ENCODE assay signal across 17 cellular contexts in genomic region chr5:107104040-107104773, GRCh38.
DNase-seq lines count a peak whose midpoint lies in the region; ATAC-seq, FAIRE-seq and TF ChIP-seq lines count a peak whose summit lies in the region.
"Had no signal": no experiment of that assay in that cellular context is flagged by ENCODE, and none has a peak within 500 bp of the region (broad histone marks: within the 10 kb centered on the region; RNA-seq: fewer than 3 reads in every experiment).

No MANE protein-coding gene starts in this region.

- DNase-seq in astrocyte (ENCODE audit: low read depth), result no peak
- peak in 1 of 2 donors; percentile 52 for DNase-seq in psoas muscle
- DNase-seq in GM10266 (ENCODE audit: extremely low spot score), result no peak
- DNase-seq in D341Med (ENCODE audit: low spot score), result no peak
- DNase-seq in activated CD4-positive, alpha-beta T cell treated with anti-CD3 and anti-CD28 coated beads, Interleukin-2, amount 50 U/mL, for 1 hour, result no peak
- DNase-seq: activated CD4-positive, CD25-positive, alpha-beta regulatory T cell treated with anti-CD3 and anti-CD28 coated beads, Interleukin-2, amount 50 U/mL, for 72 hours; EL; erythroblast; GOT3; NCI-H1105 treated with DMSO at 0.1 percent for 48 hours had no signal

- no peak overlapping the region for H3K9ac ChIP-seq in astrocyte (ENCODE audit: low read length)

- H3K4me2 ChIP-seq in astrocyte (ENCODE audit: low read length), result no peak overlapping the region
- H3K4me2 ChIP-seq: PC-9 had no signal

- no peaks in the 10 kb centered on the region for H3K36me3 ChIP-seq in astrocyte (ENCODE audit: insufficient read depth, low read length)
- H3K36me3 ChIP-seq in psoas muscle (ENCODE audit: insufficient read depth in 1 of 2, low read depth in 1 of 2), result no peaks in the 10 kb centered on the region
- H3K36me3 ChIP-seq: left lung, ovary had no signal

- no peak for FAIRE-seq in astrocyte (lab: Jason Lieb, UNC)
- FAIRE-seq: urothelium cell line had no signal

- no peak overlapping the region for H3K4me3 Mint-ChIP-seq in astrocyte (ENCODE audit: unreplicated experiment)

- H3K27me3 ChIP-seq in astrocyte (ENCODE audit: insufficient read depth, low read length) (no peaks in the 10 kb centered on the region), psoas muscle (ENCODE audit: insufficient read depth in 3 of 3, low read length in 2 of 3) (no peaks in the 10 kb centered on the region)
- H3K27me3 ChIP-seq: left lung, ovary had no signal

- H3K36me3 Mint-ChIP-seq in astrocyte (ENCODE audit: low read depth, unreplicated experiment), result no peaks in the 10 kb centered on the region

- WGBS in psoas muscle, 3 donors, result 70 to 85% (median 74%) methylated on average over 6 of the region's 6 CpGs

- H3K9me3 ChIP-seq in astrocyte (ENCODE audit: insufficient read depth, low read depth, low read length) (no peaks in the 10 kb centered on the region), psoas muscle (no peaks in the 10 kb centered on the region)

- H3K27me3 Mint-ChIP-seq in astrocyte (ENCODE audit: low read depth, unreplicated experiment), result no peaks in the 10 kb centered on the region

- ATAC-seq in GM19397 (IDR thresholded peaks at IDR 0.05; ENCODE audit: unreplicated experiment) (peak; percentile 11), HG02759 (IDR thresholded peaks at IDR 0.05; ENCODE audit: unreplicated experiment) (peak; percentile 20), psoas muscle (no peak)
- ATAC-seq: left lung had no signal

- intact Hi-C loops in psoas muscle (cut with DNase I), result no loop called here

- H4K20me1 ChIP-seq in astrocyte (ENCODE audit: insufficient read depth, low read length), result no peaks in the 10 kb centered on the region

- H3K4me1 Mint-ChIP-seq in astrocyte (ENCODE audit: low read depth, unreplicated experiment), result peaks cover 2% of the 10 kb centered on the region

- no peak overlapping the region for H2AFZ ChIP-seq in astrocyte (ENCODE audit: low read depth, low read length)
- H2AFZ ChIP-seq: PC-9 had no signal

- H3K79me2 ChIP-seq in astrocyte (ENCODE audit: insufficient read depth, low read length), result no peaks in the 10 kb centered on the region

- TF ChIP-seq CTCF in astrocyte (IDR thresholded peaks at IDR 0.05; ENCODE audit: insufficient read depth, low read depth, low read length) (no peak), psoas muscle (IDR thresholded peaks at IDR 0.05) (no peak), GM10266 (IDR thresholded peaks at IDR 0.05; ENCODE audit: control insufficient read depth, insufficient read depth, low read depth, missing control alignments) (no peak)

- H3K9me3 Mint-ChIP-seq in astrocyte (ENCODE audit: unreplicated experiment), result no peaks in the 10 kb centered on the region

- H3K27ac ChIP-seq in astrocyte (ENCODE audit: low read depth, low read length) (no peak overlapping the region), psoas muscle (peak overlapping the region; percentile 56)
- H3K27ac ChIP-seq: left lung, ovary, PC-9, SK-N-MC had no signal

- no peak overlapping the region for H3K4me3 ChIP-seq in astrocyte (ENCODE audit: insufficient read depth, low read depth, low read length)
- no peak overlapping the region for H3K4me3 ChIP-seq in psoas muscle
- H3K4me3 ChIP-seq: left lung, ovary, PC-9, SK-N-MC had no signal

- peak overlapping the region; percentile 50 for H3K27ac Mint-ChIP-seq in astrocyte (ENCODE audit: unreplicated experiment)

- H3K4me1 ChIP-seq in astrocyte (ENCODE audit: insufficient read depth, low read length), result no peaks in the 10 kb centered on the region
- H3K4me1 ChIP-seq in psoas muscle, result no peaks in the 10 kb centered on the region
- H3K4me1 ChIP-seq: left lung had no signal

Comparison
In these comparisons a context has a peak if more than half of its experiments do, and no peak if none do; other contexts are left out.
1. ATAC-seq: peak in GM19397 (single experiment) and HG02759 (single experiment); none in psoas muscle (0 of 4).